ENCODE assay signal across 14 cellular contexts in the genomic region with DNA sequence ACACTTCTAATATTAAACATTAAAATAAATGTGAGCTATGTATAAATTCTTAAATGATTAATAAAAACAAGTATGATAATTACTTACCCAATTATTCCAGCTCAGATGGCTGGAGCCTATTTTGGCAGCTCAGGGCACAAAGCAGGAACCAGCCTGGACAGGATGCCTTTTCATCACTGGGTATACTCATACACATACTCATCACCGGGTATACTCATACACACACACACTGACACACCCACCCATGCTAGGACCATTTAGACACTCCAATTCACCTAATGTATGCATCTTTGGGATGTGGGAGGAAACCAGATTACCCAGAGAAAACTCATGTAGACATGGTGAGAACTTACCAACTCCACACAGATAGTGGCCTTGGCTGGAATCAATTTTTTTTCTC. TPM values are rescaled to one million over a fixed set of nuclear protein-coding genes. Genes with fewer than 3 reads are reported as not detected.
DNase-seq lines count a peak whose midpoint lies in the region; ATAC-seq and TF ChIP-seq lines count a peak whose summit lies in the region.
"Had no signal": no experiment of that assay in that cellular context is flagged by ENCODE, and none has a peak within 500 bp of the region (broad histone marks: within the 10 kb centered on the region; RNA-seq: fewer than 3 reads in every experiment).

No MANE protein-coding gene starts in this region.

- H3K79me2 ChIP-seq in PC-3 (ENCODE audit: low read length) = no peaks in the 10 kb centered on the region

- H3K9me2 ChIP-seq in PC-3 (replicated peaks; ENCODE audit: low read length) = no peaks in the 10 kb centered on the region

- no peaks in the 10 kb centered on the region for H4K20me1 ChIP-seq in PC-3 (ENCODE audit: low read length)

- no peak overlapping the region for H3K27ac ChIP-seq in PC-3 (ENCODE audit: low read length)
- H3K27ac ChIP-seq in RWPE2 (ENCODE audit: poor library complexity, severe bottlenecking) = no peak overlapping the region
- H3K27ac ChIP-seq: A549, C4-2B had no signal

- no TSS peak for BruUV-seq in PC-3 (replicated peaks; lab: Mats Ljungman, UMichigan)
- no TSS peak for BruUV-seq in Caco-2 (replicated peaks; lab: Mats Ljungman, UMichigan)

- intact Hi-C loops in PC-3 (cut with micrococcal nuclease) (no loop called here), Caco-2 (cut with micrococcal nuclease; ENCODE audit: unreplicated experiment) (no loop called here)

- no peak for TF ChIP-seq CTCF in PC-3 (conservative IDR thresholded peaks at IDR 0.05; ENCODE audit: low read depth, low read length)
- TF ChIP-seq CTCF in RWPE2 (IDR thresholded peaks at IDR 0.05; ENCODE audit: poor library complexity, severe bottlenecking) = no peak
- no peak for TF ChIP-seq CTCF in Caco-2 (IDR thresholded peaks at IDR 0.05; ENCODE audit: insufficient read depth in 1 of 2, low read depth in 1 of 2, low read length in 1 of 2, severe bottlenecking in 1 of 2, unreplicated experiment in 1 of 2)

- H3K4me1 Mint-ChIP-seq in Caco-2 (ENCODE audit: low read depth, unreplicated experiment) = no peaks in the 10 kb centered on the region
- H3K4me1 Mint-ChIP-seq: CD4-positive, alpha-beta memory T cell had no signal

- H3K4me3 ChIP-seq in PC-3 (ENCODE audit: low read length) (no peak overlapping the region), RWPE2 (ENCODE audit: severe bottlenecking) (no peak overlapping the region), Caco-2 (ENCODE audit: low read depth, low read length) (no peak overlapping the region)
- H3K4me3 ChIP-seq: A549, GM23338 had no signal

- no peaks in the 10 kb centered on the region for H3K36me3 ChIP-seq in PC-3 (ENCODE audit: low read depth, low read length)
- H3K36me3 ChIP-seq in RWPE2 (ENCODE audit: low read depth) = no peaks in the 10 kb centered on the region
- no peaks in the 10 kb centered on the region for H3K36me3 ChIP-seq in Caco-2 (ENCODE audit: control insufficient read depth, insufficient read depth, low read length)
- H3K36me3 ChIP-seq: BE2C had no signal

- no peak overlapping the region for H3K27ac Mint-ChIP-seq in Caco-2 (ENCODE audit: unreplicated experiment)
- H3K27ac Mint-ChIP-seq: CD4-positive, alpha-beta memory T cell; GM23338 had no signal

- H3K27me3 ChIP-seq in PC-3 (ENCODE audit: low read length) = no peaks in the 10 kb centered on the region
- no peaks in the 10 kb centered on the region for H3K27me3 ChIP-seq in RWPE2 (ENCODE audit: insufficient read depth, poor library complexity, severe bottlenecking)
- H3K27me3 ChIP-seq in Caco-2 (replicated peaks; ENCODE audit: control insufficient read depth, insufficient read depth, low read length) = no peaks in the 10 kb centered on the region
- H3K27me3 ChIP-seq: BE2C had no signal

- H3K4me1 ChIP-seq in PC-3 (ENCODE audit: insufficient read depth, low read length) (peaks cover 6% of the 10 kb centered on the region; the same call in 1 of the 2 replicates), RWPE2 (ENCODE audit: insufficient read depth, poor library complexity, severe bottlenecking) (peaks cover under 1% of the 10 kb centered on the region), Caco-2 (no peaks in the 10 kb centered on the region)
- H3K4me1 ChIP-seq: A549, BE2C had no signal

- peaks cover 3% of the 10 kb centered on the region for H3K27me3 Mint-ChIP-seq in Caco-2 (ENCODE audit: insufficient read depth, unreplicated experiment)

- CTCF ChIA-PET in PC-3 (lab: Charles Lee) = no interaction called here
- CTCF ChIA-PET in Caco-2 (lab: Charles Lee) = no interaction called here

- no peak overlapping the region for H3K4me2 ChIP-seq in PC-3 (ENCODE audit: low read length)
- H3K4me2 ChIP-seq: A549, GM23338 had no signal

- no peaks in the 10 kb centered on the region for H3F3A ChIP-seq in PC-3 (ENCODE audit: low read length, unreplicated experiment)

- POLR2A ChIA-PET in PC-3 (lab: Charles Lee; ENCODE audit: unreplicated experiment) = no interaction called here
- POLR2A ChIA-PET in Caco-2 (lab: Charles Lee) = no interaction called here

- no peak overlapping the region for H3K9ac ChIP-seq in PC-3 (ENCODE audit: low read length)

- H2AFZ ChIP-seq in PC-3 (ENCODE audit: low read length) = no peak overlapping the region
- H2AFZ ChIP-seq: GM23338 had no signal

- H3K36me3 Mint-ChIP-seq in Caco-2 (ENCODE audit: insufficient read depth, unreplicated experiment) = no peaks in the 10 kb centered on the region
- H3K36me3 Mint-ChIP-seq: CD4-positive, alpha-beta memory T cell had no signal

- H3K9me3 ChIP-seq in PC-3 (ENCODE audit: low read length) = no peaks in the 10 kb centered on the region
- H3K9me3 ChIP-seq in RWPE2 (ENCODE audit: severe bottlenecking) = no peaks in the 10 kb centered on the region
- H3K9me3 ChIP-seq in Caco-2 = no peaks in the 10 kb centered on the region
- H3K9me3 ChIP-seq: A549, BE2C had no signal

- no peak overlapping the region for H3K4me3 Mint-ChIP-seq in Caco-2 (ENCODE audit: unreplicated experiment)
- H3K4me3 Mint-ChIP-seq: CD4-positive, alpha-beta memory T cell; GM23338 had no signal

- no peaks in the 10 kb centered on the region for H3K9me3 Mint-ChIP-seq in Caco-2 (ENCODE audit: unreplicated experiment)

- no peak for ATAC-seq in PC-3
- peak; percentile 64; the same call in 2 of the 3 replicates for ATAC-seq in RWPE2 (ENCODE audit: low read depth)
- peak; percentile 90 for ATAC-seq in esophagus mucosa
- ATAC-seq in GM19455 (IDR thresholded peaks at IDR 0.05; ENCODE audit: unreplicated experiment) = no peak
- ATAC-seq: A549, GM23338 had no signal

- DNase-seq in PC-3 (peak; percentile 11), RWPE2 (ENCODE audit: low spot score) (no peak), NCI-H1694 treated with DMSO at 0.1 percent for 48 hours (lab: John Stamatoyannopoulos, UW) (no peak), Caco-2 (no peak)
- DNase-seq: BE2C; CD4-positive, alpha-beta memory T cell; DMS53; GF-D8; H7 had no signal

RNA-seq across cellular contexts. Expression of gene CNOT2, which starts 57.9 kb away (rescaled TPM):
- 60.4 and 73.7 TPM in 2 replicates for total RNA-seq in PC-3 (2014; rRNA removed)
- 35.8 TPM for total RNA-seq in esophagus mucosa
- 83.5 and 85.8 TPM in 2 replicates for total RNA-seq in Caco-2 (2022)

Comparison
In these comparisons a context has a peak if more than half of its experiments do, and no peak if none do; other contexts are left out.
1. ATAC-seq: peak in RWPE2 (single experiment) and esophagus mucosa (single experiment); none in PC-3 (single experiment) and GM19455 (single experiment).